In the genomic region with DNA sequence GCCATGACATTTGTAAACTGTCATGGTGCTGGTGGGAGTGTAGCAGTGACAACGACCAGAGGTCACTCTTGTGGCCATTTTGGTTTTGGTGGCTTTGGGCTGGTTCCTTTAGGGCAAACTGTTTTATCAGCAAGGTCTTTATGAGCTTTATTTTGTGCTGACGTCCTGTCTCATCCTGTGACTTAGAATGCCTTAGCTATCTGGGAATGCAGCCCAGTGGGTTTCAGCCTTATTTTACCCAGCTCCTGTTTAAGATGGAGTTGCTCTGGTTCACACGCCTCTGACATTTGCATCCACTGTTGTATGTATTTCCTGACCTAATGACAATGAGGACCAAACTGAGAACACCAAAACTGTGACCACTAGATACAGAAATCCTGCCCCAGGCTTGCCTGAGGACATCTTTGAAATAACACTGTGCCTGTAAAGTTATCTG, we compare ENCODE assay signal across 1 cellular context.
TF ChIP-seq lines count a peak whose summit lies in the region.

No MANE protein-coding gene starts in this region.

TF ChIP-seq in K562, 482 proteins besides CTCF, POLR2A, EP300 and RAD21 (continues in another document):
- TF ChIP-seq NONO (IDR thresholded peaks at IDR 0.05; ENCODE audit: low read depth in 2 of 2, low read length in 1 of 2) = no peak
- TF ChIP-seq, protein P1, sequence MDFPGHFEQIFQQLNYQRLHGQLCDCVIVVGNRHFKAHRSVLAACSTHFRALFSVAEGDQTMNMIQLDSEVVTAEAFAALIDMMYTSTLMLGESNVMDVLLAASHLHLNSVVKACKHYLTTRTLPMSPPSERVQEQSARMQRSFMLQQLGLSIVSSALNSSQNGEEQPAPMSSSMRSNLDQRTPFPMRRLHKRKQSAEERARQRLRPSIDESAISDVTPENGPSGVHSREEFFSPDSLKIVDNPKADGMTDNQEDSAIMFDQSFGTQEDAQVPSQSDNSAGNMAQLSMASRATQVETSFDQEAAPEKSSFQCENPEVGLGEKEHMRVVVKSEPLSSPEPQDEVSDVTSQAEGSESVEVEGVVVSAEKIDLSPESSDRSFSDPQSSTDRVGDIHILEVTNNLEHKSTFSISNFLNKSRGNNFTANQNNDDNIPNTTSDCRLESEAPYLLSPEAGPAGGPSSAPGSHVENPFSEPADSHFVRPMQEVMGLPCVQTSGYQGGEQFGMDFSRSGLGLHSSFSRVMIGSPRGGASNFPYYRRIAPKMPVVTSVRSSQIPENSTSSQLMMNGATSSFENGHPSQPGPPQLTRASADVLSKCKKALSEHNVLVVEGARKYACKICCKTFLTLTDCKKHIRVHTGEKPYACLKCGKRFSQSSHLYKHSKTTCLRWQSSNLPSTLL (IDR thresholded peaks at IDR 0.05) = peak; percentile 68
- TF ChIP-seq, protein P2, sequence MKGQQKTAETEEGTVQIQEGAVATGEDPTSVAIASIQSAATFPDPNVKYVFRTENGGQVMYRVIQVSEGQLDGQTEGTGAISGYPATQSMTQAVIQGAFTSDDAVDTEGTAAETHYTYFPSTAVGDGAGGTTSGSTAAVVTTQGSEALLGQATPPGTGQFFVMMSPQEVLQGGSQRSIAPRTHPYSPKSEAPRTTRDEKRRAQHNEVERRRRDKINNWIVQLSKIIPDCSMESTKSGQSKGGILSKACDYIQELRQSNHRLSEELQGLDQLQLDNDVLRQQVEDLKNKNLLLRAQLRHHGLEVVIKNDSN (CRISPR knock-in tag; IDR thresholded peaks at IDR 0.05) = no peak
- TF ChIP-seq BACH1 (tag; IDR thresholded peaks at IDR 0.05) = peak; percentile 97
- peak; percentile 98 for TF ChIP-seq ZNF668 (CRISPR knock-in tag; IDR thresholded peaks at IDR 0.05)
- no peak for TF ChIP-seq MAFK (IDR thresholded peaks at IDR 0.05; ENCODE audit: low read length)
- TF ChIP-seq, protein P3, sequence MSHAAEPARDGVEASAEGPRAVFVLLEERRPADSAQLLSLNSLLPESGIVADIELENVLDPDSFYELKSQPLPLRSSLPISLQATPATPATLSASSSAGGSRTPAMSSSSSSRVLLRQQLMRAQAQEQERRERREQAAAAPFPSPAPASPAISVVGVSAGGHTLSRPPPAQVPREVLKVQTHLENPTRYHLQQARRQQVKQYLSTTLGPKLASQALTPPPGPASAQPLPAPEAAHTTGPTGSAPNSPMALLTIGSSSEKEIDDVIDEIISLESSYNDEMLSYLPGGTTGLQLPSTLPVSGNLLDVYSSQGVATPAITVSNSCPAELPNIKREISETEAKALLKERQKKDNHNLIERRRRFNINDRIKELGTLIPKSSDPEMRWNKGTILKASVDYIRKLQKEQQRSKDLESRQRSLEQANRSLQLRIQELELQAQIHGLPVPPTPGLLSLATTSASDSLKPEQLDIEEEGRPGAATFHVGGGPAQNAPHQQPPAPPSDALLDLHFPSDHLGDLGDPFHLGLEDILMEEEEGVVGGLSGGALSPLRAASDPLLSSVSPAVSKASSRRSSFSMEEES (CRISPR knock-in tag; IDR thresholded peaks at IDR 0.05) = peak; percentile 32; the same call in 1 of the 2 replicates
- TF ChIP-seq CBX2 (IDR thresholded peaks at IDR 0.05; ENCODE audit: insufficient read depth, low read length, poor library complexity, severe bottlenecking) = no peak
- TF ChIP-seq HNRNPUL1 (IDR thresholded peaks at IDR 0.05; ENCODE audit: low read length) = no peak
- TF ChIP-seq ZNF436 (CRISPR knock-in tag; IDR thresholded peaks at IDR 0.05) = no peak
- TF ChIP-seq EHMT2 (IDR thresholded peaks at IDR 0.05) = peak; percentile 54; the same call in 1 of the 2 replicates
- TF ChIP-seq, protein P4, sequence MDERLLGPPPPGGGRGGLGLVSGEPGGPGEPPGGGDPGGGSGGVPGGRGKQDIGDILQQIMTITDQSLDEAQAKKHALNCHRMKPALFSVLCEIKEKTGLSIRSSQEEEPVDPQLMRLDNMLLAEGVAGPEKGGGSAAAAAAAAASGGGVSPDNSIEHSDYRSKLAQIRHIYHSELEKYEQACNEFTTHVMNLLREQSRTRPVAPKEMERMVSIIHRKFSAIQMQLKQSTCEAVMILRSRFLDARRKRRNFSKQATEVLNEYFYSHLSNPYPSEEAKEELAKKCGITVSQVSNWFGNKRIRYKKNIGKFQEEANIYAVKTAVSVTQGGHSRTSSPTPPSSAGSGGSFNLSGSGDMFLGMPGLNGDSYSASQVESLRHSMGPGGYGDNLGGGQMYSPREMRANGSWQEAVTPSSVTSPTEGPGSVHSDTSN (CRISPR knock-in tag; IDR thresholded peaks at IDR 0.05; ENCODE audit: low read depth) = no peak
- TF ChIP-seq, protein P4 (tag; conservative IDR thresholded peaks at IDR 0.05; ENCODE audit: low read depth) = peak; percentile 90
- TF ChIP-seq ZNF57 (CRISPR knock-in tag; IDR thresholded peaks at IDR 0.05) = peak; percentile 90
- TF ChIP-seq, protein P5, sequence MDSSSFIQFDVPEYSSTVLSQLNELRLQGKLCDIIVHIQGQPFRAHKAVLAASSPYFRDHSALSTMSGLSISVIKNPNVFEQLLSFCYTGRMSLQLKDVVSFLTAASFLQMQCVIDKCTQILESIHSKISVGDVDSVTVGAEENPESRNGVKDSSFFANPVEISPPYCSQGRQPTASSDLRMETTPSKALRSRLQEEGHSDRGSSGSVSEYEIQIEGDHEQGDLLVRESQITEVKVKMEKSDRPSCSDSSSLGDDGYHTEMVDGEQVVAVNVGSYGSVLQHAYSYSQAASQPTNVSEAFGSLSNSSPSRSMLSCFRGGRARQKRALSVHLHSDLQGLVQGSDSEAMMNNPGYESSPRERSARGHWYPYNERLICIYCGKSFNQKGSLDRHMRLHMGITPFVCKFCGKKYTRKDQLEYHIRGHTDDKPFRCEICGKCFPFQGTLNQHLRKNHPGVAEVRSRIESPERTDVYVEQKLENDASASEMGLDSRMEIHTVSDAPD (CRISPR knock-in tag; IDR thresholded peaks at IDR 0.05) = peak; percentile 86
- no peak for TF ChIP-seq NR3C1 (CRISPR knock-in tag; IDR thresholded peaks at IDR 0.05)
- no peak for TF ChIP-seq TCF7L2 (IDR thresholded peaks at IDR 0.05; ENCODE audit: low read depth, low read length)
- TF ChIP-seq STAT5B (CRISPR knock-in tag; IDR thresholded peaks at IDR 0.05) = peak; percentile 84
- TF ChIP-seq PHF21A (IDR thresholded peaks at IDR 0.05; ENCODE audit: borderline replicate concordance, low read depth) = no peak
- no peak for TF ChIP-seq SNRNP70 (optimal IDR thresholded peaks at IDR 0.05; ENCODE audit: low read depth, low read length)
- TF ChIP-seq KDM4B (IDR thresholded peaks at IDR 0.05; ENCODE audit: borderline replicate concordance in 2 of 2, low read depth in 1 of 2) = no peak
- 0 out of 2 replicates have a peak, but pooled peaks have one; percentile 48 for TF ChIP-seq ESRRB (CRISPR knock-in tag; IDR thresholded peaks at IDR 0.05; ENCODE audit: borderline replicate concordance)
- TF ChIP-seq, protein P6, sequence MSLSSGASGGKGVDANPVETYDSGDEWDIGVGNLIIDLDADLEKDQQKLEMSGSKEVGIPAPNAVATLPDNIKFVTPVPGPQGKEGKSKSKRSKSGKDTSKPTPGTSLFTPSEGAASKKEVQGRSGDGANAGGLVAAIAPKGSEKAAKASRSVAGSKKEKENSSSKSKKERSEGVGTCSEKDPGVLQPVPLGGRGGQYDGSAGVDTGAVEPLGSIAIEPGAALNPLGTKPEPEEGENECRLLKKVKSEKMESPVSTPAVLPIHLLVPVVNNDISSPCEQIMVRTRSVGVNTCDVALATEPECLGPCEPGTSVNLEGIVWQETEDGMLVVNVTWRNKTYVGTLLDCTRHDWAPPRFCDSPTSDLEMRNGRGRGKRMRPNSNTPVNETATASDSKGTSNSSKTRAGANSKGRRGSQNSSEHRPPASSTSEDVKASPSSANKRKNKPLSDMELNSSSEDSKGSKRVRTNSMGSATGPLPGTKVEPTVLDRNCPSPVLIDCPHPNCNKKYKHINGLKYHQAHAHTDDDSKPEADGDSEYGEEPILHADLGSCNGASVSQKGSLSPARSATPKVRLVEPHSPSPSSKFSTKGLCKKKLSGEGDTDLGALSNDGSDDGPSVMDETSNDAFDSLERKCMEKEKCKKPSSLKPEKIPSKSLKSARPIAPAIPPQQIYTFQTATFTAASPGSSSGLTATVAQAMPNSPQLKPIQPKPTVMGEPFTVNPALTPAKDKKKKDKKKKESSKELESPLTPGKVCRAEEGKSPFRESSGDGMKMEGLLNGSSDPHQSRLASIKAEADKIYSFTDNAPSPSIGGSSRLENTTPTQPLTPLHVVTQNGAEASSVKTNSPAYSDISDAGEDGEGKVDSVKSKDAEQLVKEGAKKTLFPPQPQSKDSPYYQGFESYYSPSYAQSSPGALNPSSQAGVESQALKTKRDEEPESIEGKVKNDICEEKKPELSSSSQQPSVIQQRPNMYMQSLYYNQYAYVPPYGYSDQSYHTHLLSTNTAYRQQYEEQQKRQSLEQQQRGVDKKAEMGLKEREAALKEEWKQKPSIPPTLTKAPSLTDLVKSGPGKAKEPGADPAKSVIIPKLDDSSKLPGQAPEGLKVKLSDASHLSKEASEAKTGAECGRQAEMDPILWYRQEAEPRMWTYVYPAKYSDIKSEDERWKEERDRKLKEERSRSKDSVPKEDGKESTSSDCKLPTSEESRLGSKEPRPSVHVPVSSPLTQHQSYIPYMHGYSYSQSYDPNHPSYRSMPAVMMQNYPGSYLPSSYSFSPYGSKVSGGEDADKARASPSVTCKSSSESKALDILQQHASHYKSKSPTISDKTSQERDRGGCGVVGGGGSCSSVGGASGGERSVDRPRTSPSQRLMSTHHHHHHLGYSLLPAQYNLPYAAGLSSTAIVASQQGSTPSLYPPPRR (CRISPR knock-in tag; IDR thresholded peaks at IDR 0.05; ENCODE audit: borderline replicate concordance) = no peak
- TF ChIP-seq, protein P7, sequence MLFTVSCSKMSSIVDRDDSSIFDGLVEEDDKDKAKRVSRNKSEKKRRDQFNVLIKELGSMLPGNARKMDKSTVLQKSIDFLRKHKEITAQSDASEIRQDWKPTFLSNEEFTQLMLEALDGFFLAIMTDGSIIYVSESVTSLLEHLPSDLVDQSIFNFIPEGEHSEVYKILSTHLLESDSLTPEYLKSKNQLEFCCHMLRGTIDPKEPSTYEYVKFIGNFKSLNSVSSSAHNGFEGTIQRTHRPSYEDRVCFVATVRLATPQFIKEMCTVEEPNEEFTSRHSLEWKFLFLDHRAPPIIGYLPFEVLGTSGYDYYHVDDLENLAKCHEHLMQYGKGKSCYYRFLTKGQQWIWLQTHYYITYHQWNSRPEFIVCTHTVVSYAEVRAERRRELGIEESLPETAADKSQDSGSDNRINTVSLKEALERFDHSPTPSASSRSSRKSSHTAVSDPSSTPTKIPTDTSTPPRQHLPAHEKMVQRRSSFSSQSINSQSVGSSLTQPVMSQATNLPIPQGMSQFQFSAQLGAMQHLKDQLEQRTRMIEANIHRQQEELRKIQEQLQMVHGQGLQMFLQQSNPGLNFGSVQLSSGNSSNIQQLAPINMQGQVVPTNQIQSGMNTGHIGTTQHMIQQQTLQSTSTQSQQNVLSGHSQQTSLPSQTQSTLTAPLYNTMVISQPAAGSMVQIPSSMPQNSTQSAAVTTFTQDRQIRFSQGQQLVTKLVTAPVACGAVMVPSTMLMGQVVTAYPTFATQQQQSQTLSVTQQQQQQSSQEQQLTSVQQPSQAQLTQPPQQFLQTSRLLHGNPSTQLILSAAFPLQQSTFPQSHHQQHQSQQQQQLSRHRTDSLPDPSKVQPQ (CRISPR knock-in tag; IDR thresholded peaks at IDR 0.05; ENCODE audit: borderline replicate concordance) = 0 out of 2 replicates have a peak, but pooled peaks have one; percentile 47
- TF ChIP-seq, protein P8, sequence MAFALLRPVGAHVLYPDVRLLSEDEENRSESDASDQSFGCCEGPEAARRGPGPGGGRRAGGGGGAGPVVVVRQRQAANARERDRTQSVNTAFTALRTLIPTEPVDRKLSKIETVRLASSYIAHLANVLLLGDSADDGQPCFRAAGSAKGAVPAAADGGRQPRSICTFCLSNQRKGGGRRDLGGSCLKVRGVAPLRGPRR (CRISPR knock-in tag; IDR thresholded peaks at IDR 0.05) = peak; percentile 96
- TF ChIP-seq POLR2AphosphoS5 (IDR thresholded peaks at IDR 0.05; ENCODE audit: control insufficient read depth, insufficient read depth, low read depth, low read length) = no peak
- no peak for TF ChIP-seq TAF9B (IDR thresholded peaks at IDR 0.05; ENCODE audit: partially characterized antibody)
- TF ChIP-seq ILK (tag; IDR thresholded peaks at IDR 0.05; ENCODE audit: borderline replicate concordance, low read depth) = peak; percentile 89
- TF ChIP-seq ZNF507 (tag; conservative IDR thresholded peaks at IDR 0.05) = peak; percentile 75
- no peak for TF ChIP-seq CBX5 (IDR thresholded peaks at IDR 0.05; ENCODE audit: borderline replicate concordance, low read depth)
- no peak for TF ChIP-seq ZSCAN29 (IDR thresholded peaks at IDR 0.05)
- TF ChIP-seq CBFA2T2 (conservative IDR thresholded peaks at IDR 0.05) = no peak
- TF ChIP-seq RB1 (IDR thresholded peaks at IDR 0.05; ENCODE audit: low read depth) = no peak
- TF ChIP-seq, protein P9, sequence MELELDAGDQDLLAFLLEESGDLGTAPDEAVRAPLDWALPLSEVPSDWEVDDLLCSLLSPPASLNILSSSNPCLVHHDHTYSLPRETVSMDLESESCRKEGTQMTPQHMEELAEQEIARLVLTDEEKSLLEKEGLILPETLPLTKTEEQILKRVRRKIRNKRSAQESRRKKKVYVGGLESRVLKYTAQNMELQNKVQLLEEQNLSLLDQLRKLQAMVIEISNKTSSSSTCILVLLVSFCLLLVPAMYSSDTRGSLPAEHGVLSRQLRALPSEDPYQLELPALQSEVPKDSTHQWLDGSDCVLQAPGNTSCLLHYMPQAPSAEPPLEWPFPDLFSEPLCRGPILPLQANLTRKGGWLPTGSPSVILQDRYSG (tag; conservative IDR thresholded peaks at IDR 0.05; ENCODE audit: low read depth) = peak; percentile 100
- no peak for TF ChIP-seq ZC3H8 (IDR thresholded peaks at IDR 0.05)
- peak; percentile 90 for TF ChIP-seq DIDO1 (tag; IDR thresholded peaks at IDR 0.05; ENCODE audit: low read depth)
- TF ChIP-seq POLR2B (IDR thresholded peaks at IDR 0.05; ENCODE audit: low read depth, partially characterized antibody) = no peak
- TF ChIP-seq ZNF695 (CRISPR knock-in tag; IDR thresholded peaks at IDR 0.05) = peak; percentile 89
- TF ChIP-seq GTF2E2 (tag; IDR thresholded peaks at IDR 0.05) = 0 out of 2 replicates have a peak, but pooled peaks have one; percentile 45
- no peak for TF ChIP-seq ZNF143 (CRISPR knock-in tag; IDR thresholded peaks at IDR 0.05)
- peak; percentile 80 for TF ChIP-seq ZNF75A (CRISPR knock-in tag; IDR thresholded peaks at IDR 0.05)
